In the genomic region with DNA sequence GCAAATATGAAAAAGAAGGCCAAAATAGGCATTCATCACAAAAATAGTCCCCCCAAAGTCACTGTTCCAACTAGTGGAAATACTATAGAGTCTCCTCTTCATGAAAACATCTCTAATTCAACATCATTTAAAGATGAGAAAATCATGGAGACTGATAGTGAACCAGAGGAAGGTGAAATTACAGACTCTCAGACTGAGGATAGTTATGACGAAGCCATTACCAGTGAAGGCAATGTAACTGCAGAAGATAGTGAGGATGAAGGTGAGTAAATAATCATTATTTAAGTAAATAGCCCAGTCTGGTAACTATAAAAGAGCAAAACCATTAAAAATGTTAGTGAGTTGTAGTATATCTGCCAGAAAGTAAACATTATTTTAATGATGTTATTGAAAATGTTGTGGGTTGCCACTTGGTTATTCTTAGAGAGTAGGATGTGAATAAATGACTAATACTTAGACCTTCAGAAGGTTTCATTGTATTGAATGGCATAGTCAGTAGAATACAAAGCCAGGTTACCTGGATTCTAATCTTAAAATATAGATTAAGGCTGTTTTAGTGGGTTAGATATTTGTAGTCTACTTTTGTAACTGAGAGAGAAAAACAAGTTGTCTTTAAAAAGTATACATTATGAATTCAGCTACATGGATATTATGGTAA, we compare ENCODE assay signal across 26 cellular contexts.
"Had no signal": no experiment of that assay in that cellular context is flagged by ENCODE, and none has a peak within 500 bp of the region (broad histone marks: within the 10 kb centered on the region; RNA-seq: fewer than 3 reads in every experiment).

No MANE protein-coding gene starts in this region.

- H3K27ac Mint-ChIP-seq: activated CD4-positive, alpha-beta memory T cell treated with anti-CD3 and anti-CD28 coated beads, Interleukin-2, amount 10 ng/mL, durations not matched to agents 7 days and 5 days; activated CD4-positive, alpha-beta T cell treated with anti-CD3 and anti-CD28 coated beads, Interleukin-2, amount 10 ng/mL, durations not matched to agents 24 days and 14 days; activated naive CD8-positive, alpha-beta T cell; mesothelial cell of epicardium; stimulated activated naive B cell treated with anti-CD40 and anti-IgM and Interleukin-4, amounts not matched to agents 10 μg/mL and 1 μg/mL and 100 μg/mL, for 72 hours; T-helper 17 cell had no signal

- DNase-seq: activated CD4-positive, alpha-beta memory T cell treated with anti-CD3 and anti-CD28 coated beads, Interleukin-2, amount 10 ng/mL, durations not matched to agents 7 days and 5 days; activated CD4-positive, alpha-beta T cell treated with anti-CD3 and anti-CD28 coated beads, Interleukin-2, amount 10 ng/mL, durations not matched to agents 24 days and 14 days; activated T-cell treated with anti-CD3 and anti-CD28 coated beads, Interleukin-2, amount 50 U/mL, for 1 hour; aorta; body of pancreas; cerebellar nuclear complex; colonic mucosa; effector CD8-positive, alpha-beta T cell; esophagus squamous epithelium; foreskin melanocyte; heart right ventricle; naive B cell; ovary; retina; sigmoid colon; small intestine; stimulated activated CD4-positive, alpha-beta T cell treated with anti-CD3 and anti-CD28 coated beads, Interleukin-4, amount 100 ng/mL, for 4 hours; stimulated activated CD8-positive, alpha-beta memory T cell treated with anti-CD3 and anti-CD28 coated beads, Interleukin-4, amount 100 ng/mL, for 48 hours; stimulated activated naive B cell treated with anti-CD40 and anti-IgM and Interleukin-4, amounts not matched to agents 10 μg/mL and 1 μg/mL and 100 μg/mL, for 72 hours; T-helper 17 cell; T1000; WERI-Rb-1 had no signal

- FAIRE-seq: endometrium, small intestine had no signal

- H3K4me3 Mint-ChIP-seq: activated CD4-positive, alpha-beta memory T cell treated with anti-CD3 and anti-CD28 coated beads, Interleukin-2, amount 10 ng/mL, durations not matched to agents 7 days and 5 days; activated CD4-positive, alpha-beta T cell treated with anti-CD3 and anti-CD28 coated beads, Interleukin-2, amount 10 ng/mL, durations not matched to agents 24 days and 14 days; activated naive CD8-positive, alpha-beta T cell; mesothelial cell of epicardium; naive B cell; stimulated activated naive B cell treated with anti-CD40 and anti-IgM and Interleukin-4, amounts not matched to agents 10 μg/mL and 1 μg/mL and 100 μg/mL, for 72 hours; T-helper 17 cell had no signal

- H3K4me1 Mint-ChIP-seq: mesothelial cell of epicardium had no signal

- H3K9me3 Mint-ChIP-seq: activated CD4-positive, alpha-beta memory T cell treated with anti-CD3 and anti-CD28 coated beads, Interleukin-2, amount 10 ng/mL, durations not matched to agents 7 days and 5 days; activated CD4-positive, alpha-beta T cell treated with anti-CD3 and anti-CD28 coated beads, Interleukin-2, amount 10 ng/mL, durations not matched to agents 24 days and 14 days; mesothelial cell of epicardium; naive B cell; stimulated activated naive B cell treated with anti-CD40 and anti-IgM and Interleukin-4, amounts not matched to agents 10 μg/mL and 1 μg/mL and 100 μg/mL, for 72 hours had no signal

- ATAC-seq: body of pancreas; heart right ventricle; stimulated activated naive B cell treated with anti-CD40 and anti-IgM and Interleukin-4, amounts not matched to agents 10 μg/mL and 1 μg/mL and 100 μg/mL, for 72 hours; T-helper 17 cell had no signal

- H3K27me3 Mint-ChIP-seq: activated CD4-positive, alpha-beta memory T cell treated with anti-CD3 and anti-CD28 coated beads, Interleukin-2, amount 10 ng/mL, durations not matched to agents 7 days and 5 days; activated CD4-positive, alpha-beta T cell treated with anti-CD3 and anti-CD28 coated beads, Interleukin-2, amount 10 ng/mL, durations not matched to agents 24 days and 14 days; activated naive CD8-positive, alpha-beta T cell; naive B cell; progenitor cell of endocrine pancreas; stimulated activated naive B cell treated with anti-CD40 and anti-IgM and Interleukin-4, amounts not matched to agents 10 μg/mL and 1 μg/mL and 100 μg/mL, for 72 hours; T-helper 17 cell had no signal
